ENCODE assay signal across 2 cellular contexts in the genomic region with DNA sequence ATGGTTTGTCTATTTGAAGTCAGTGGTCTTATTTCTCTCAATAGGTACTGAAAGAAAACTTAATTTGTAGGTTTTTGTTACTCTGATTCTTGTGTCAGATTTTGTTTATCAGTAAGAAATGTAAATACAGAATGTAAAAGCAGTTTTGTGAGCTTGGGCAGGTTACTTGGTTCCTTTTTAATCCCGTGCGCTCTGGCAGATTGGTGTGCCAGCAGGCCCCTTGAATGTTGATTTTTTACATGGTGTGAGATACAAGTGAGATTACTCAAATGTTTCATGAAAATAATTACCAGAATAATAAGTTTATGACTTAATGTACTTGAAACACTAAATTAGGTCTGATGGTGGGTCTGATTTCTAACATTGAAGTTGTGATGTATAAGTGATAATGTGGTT.
TF ChIP-seq lines count a peak whose summit lies in the region.

No MANE protein-coding gene starts in this region.

TF ChIP-seq in SK-N-SH treated with all-trans-retinoic acid at 6 μM for 48 hours, 23 proteins besides CTCF, POLR2A, EP300 and RAD21:
- TF ChIP-seq ZNF8 (CRISPR knock-in tag; IDR thresholded peaks at IDR 0.05) (no peak), RARB (CRISPR knock-in tag; IDR thresholded peaks at IDR 0.05) (no peak), ESRRG (CRISPR knock-in tag; IDR thresholded peaks at IDR 0.05) (no peak), GLIS3 (CRISPR knock-in tag; IDR thresholded peaks at IDR 0.05) (no peak)
- TF ChIP-seq, protein P1, sequence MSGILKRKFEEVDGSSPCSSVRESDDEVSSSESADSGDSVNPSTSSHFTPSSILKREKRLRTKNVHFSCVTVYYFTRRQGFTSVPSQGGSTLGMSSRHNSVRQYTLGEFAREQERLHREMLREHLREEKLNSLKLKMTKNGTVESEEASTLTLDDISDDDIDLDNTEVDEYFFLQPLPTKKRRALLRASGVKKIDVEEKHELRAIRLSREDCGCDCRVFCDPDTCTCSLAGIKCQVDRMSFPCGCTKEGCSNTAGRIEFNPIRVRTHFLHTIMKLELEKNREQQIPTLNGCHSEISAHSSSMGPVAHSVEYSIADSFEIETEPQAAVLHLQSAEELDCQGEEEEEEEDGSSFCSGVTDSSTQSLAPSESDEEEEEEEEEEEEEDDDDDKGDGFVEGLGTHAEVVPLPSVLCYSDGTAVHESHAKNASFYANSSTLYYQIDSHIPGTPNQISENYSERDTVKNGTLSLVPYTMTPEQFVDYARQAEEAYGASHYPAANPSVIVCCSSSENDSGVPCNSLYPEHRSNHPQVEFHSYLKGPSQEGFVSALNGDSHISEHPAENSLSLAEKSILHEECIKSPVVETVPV (CRISPR knock-in tag; IDR thresholded peaks at IDR 0.05), result no peak

TF ChIP-seq in endothelial cell of umbilical vein, 7 proteins besides CTCF, POLR2A, EP300 and RAD21:
- TF ChIP-seq EZH2 (IDR thresholded peaks at IDR 0.05; ENCODE audit: borderline replicate concordance, low read depth, low read length, severe bottlenecking), result no peak
- TF ChIP-seq, protein P2, sequence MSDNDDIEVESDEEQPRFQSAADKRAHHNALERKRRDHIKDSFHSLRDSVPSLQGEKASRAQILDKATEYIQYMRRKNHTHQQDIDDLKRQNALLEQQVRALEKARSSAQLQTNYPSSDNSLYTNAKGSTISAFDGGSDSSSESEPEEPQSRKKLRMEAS (IDR thresholded peaks at IDR 0.05; ENCODE audit: insufficient read depth, insufficient read length), result no peak
- no peak for TF ChIP-seq FOS (IDR thresholded peaks at IDR 0.05; ENCODE audit: borderline replicate concordance, insufficient read depth, low read length)
- no peak for TF ChIP-seq JUN (IDR thresholded peaks at IDR 0.05; ENCODE audit: borderline replicate concordance, insufficient read depth, insufficient read length, low read depth)
- no peak for TF ChIP-seq POLR2AphosphoS5 (IDR thresholded peaks at IDR 0.05; ENCODE audit: insufficient read depth, low read depth, low read length)
